In genomic region chr14:59463773-59464650, GRCh38 we compare ENCODE assay signal across 9 cellular contexts. TPM values are rescaled to one million over a fixed set of nuclear protein-coding genes. Genes with fewer than 3 reads are reported as not detected.
DNase-seq lines count a peak whose midpoint lies in the region; ATAC-seq and TF ChIP-seq lines count a peak whose summit lies in the region.
"Had no signal": no experiment of that assay in that cellular context is flagged by ENCODE, and none has a peak within 500 bp of the region (broad histone marks: within the 10 kb centered on the region; RNA-seq: fewer than 3 reads in every experiment).

No MANE protein-coding gene starts in this region.

- ATAC-seq in GM18508 (IDR thresholded peaks at IDR 0.05; ENCODE audit: insufficient read depth, unreplicated experiment) (peak; percentile 21), HG02884 (IDR thresholded peaks at IDR 0.05; ENCODE audit: unreplicated experiment) (peak; percentile 26), thoracic aorta (ENCODE audit: insufficient number of reproducible peaks, low FRiP score, low read depth) (peak; percentile 4)

- peak overlapping the region; percentile 69 for H3K4me3 ChIP-seq in WERI-Rb-1 (ENCODE audit: low read depth, low read length)
- no peak overlapping the region for H3K4me3 ChIP-seq in endocrine pancreas (ENCODE audit: control insufficient read depth, insufficient read depth, low read length)
- peak overlapping the region; percentile 73 to 74 for H3K4me3 ChIP-seq in mucosa of rectum (ENCODE audit: low read length in 2 of 2)
- H3K4me3 ChIP-seq in thoracic aorta: peak overlapping the region; percentile 84
- H3K4me3 ChIP-seq: SK-N-MC had no signal

- no peaks in the 10 kb centered on the region for H3K9me3 ChIP-seq in WERI-Rb-1 (ENCODE audit: severe bottlenecking)
- no peaks in the 10 kb centered on the region for H3K9me3 ChIP-seq in endocrine pancreas (ENCODE audit: control insufficient read depth, low read length)
- H3K9me3 ChIP-seq in mucosa of rectum (ENCODE audit: control insufficient read depth in 2 of 2, low read length in 2 of 2): no peaks in the 10 kb centered on the region
- no peaks in the 10 kb centered on the region for H3K9me3 ChIP-seq in thoracic aorta

- peaks cover 12% of the 10 kb centered on the region; the same call in 1 of the 2 replicates for H3K36me3 ChIP-seq in WERI-Rb-1
- no peaks in the 10 kb centered on the region for H3K36me3 ChIP-seq in endocrine pancreas (ENCODE audit: control insufficient read depth, insufficient read depth, low read length)
- H3K36me3 ChIP-seq in mucosa of rectum (ENCODE audit: control insufficient read depth in 2 of 2, insufficient read depth in 2 of 2, low read length in 2 of 2): no peaks in the 10 kb centered on the region
- no peaks in the 10 kb centered on the region for H3K36me3 ChIP-seq in thoracic aorta

- H3K9ac ChIP-seq in endocrine pancreas (ENCODE audit: control insufficient read depth, insufficient read depth, low read length) (peak overlapping the region; percentile 77), mucosa of rectum (ENCODE audit: low read depth in 1 of 2, low read length in 2 of 2) (peak overlapping the region in 1 of 2 donors; percentile 53)

- DNase-seq in WERI-Rb-1 (no peak), thoracic aorta (ENCODE audit: low spot score) (no peak), middle frontal gyrus (ENCODE audit: extremely low spot score, low spot score) (no peak), UCSD-AML1 (lab: John Stamatoyannopoulos, UW; ENCODE audit: unreplicated experiment) (no peak)

- peaks cover 6% of the 10 kb centered on the region for H3K4me1 ChIP-seq in endocrine pancreas (ENCODE audit: control insufficient read depth, insufficient read depth, low read length)
- H3K4me1 ChIP-seq in mucosa of rectum (ENCODE audit: control insufficient read depth in 2 of 2, insufficient read depth in 2 of 2, low read length in 2 of 2): peaks cover 6 to 8% of the 10 kb centered on the region in 2 donors
- peaks cover 5 to 16% of the 10 kb centered on the region in 2 donors for H3K4me1 ChIP-seq in thoracic aorta (ENCODE audit: control insufficient read depth in 1 of 2, low read depth in 2 of 2)

- H3K27me3 ChIP-seq in WERI-Rb-1 (ENCODE audit: insufficient read depth, low read depth, severe bottlenecking): no peaks in the 10 kb centered on the region
- H3K27me3 ChIP-seq in endocrine pancreas (ENCODE audit: control insufficient read depth, insufficient read depth, low read length): no peaks in the 10 kb centered on the region
- no peaks in the 10 kb centered on the region for H3K27me3 ChIP-seq in mucosa of rectum (ENCODE audit: control insufficient read depth in 2 of 2, insufficient read depth in 2 of 2, low read length in 2 of 2)
- no peaks in the 10 kb centered on the region for H3K27me3 ChIP-seq in thoracic aorta (replicated peaks; ENCODE audit: insufficient read depth)

- H3K27ac ChIP-seq in WERI-Rb-1: peak overlapping the region; percentile 49
- H3K27ac ChIP-seq in mucosa of rectum (ENCODE audit: low read depth in 2 of 2, low read length in 2 of 2): peak overlapping the region; percentile 16 to 24
- H3K27ac ChIP-seq in thoracic aorta: peak overlapping the region; percentile 70 to 82
- H3K27ac ChIP-seq: SK-N-MC had no signal

- no peak for TF ChIP-seq CTCF in WERI-Rb-1 (IDR thresholded peaks at IDR 0.05; ENCODE audit: low read depth, low read length)
- no peak for TF ChIP-seq CTCF in thoracic aorta (IDR thresholded peaks at IDR 0.05)

RNA-seq across cellular contexts. Expression of gene GPR135, which starts 1.2 kb away (rescaled TPM):
- total RNA-seq in thoracic aorta: 10 to 100 TPM; 13.8 to 20.3 TPM

RNA-seq across cellular contexts. Expression of gene L3HYPDH, which starts 20.2 kb away (rescaled TPM):
- total RNA-seq in thoracic aorta: 10 to 100 TPM; 69.0 to 74.9 TPM

RNA-seq across cellular contexts. Expression of gene JKAMP, which starts 20.3 kb away (rescaled TPM):
- total RNA-seq in thoracic aorta: 10 to 100 TPM; 57.4 to 75.1 TPM

Comparison
In these comparisons a context has a peak if more than half of its experiments do, and no peak if none do; other contexts are left out.
1. H3K27ac ChIP-seq: peak in every context shown above with its lines; median percentile 76 in thoracic aorta; 49 in WERI-Rb-1; 20 in mucosa of rectum.